In genomic region chr10:102713814-102714620, GRCh38 we compare ENCODE assay signal across 1 cellular context.
TF ChIP-seq lines count a peak whose summit lies in the region.

Gene ARL3 (minus strand): TSS chr10:102714397. CDS start chr10:102714275, 122 bp downstream.

TF ChIP-seq in HepG2, 621 proteins besides CTCF, POLR2A, EP300 and RAD21 (continued from another document):
- TF ChIP-seq AFF4 (CRISPR knock-in tag; IDR thresholded peaks at IDR 0.05) (no peak), ZBTB8A (CRISPR knock-in tag; IDR thresholded peaks at IDR 0.05; ENCODE audit: borderline replicate concordance, low read depth) (no peak), TBX3 (IDR thresholded peaks at IDR 0.05; ENCODE audit: borderline replicate concordance) (0 out of 2 replicates have a peak, but pooled peaks have one; percentile 9), GABPB1 (CRISPR knock-in tag; IDR thresholded peaks at IDR 0.05) (peak; percentile 54; the same call in 1 of the 2 replicates), KLF9 (CRISPR knock-in tag; IDR thresholded peaks at IDR 0.05; ENCODE audit: low read depth) (no peak), FUBP1 (CRISPR knock-in tag; IDR thresholded peaks at IDR 0.05; ENCODE audit: borderline replicate concordance) (no peak), RBAK (CRISPR knock-in tag; IDR thresholded peaks at IDR 0.05) (no peak), CBX2 (IDR thresholded peaks at IDR 0.05; ENCODE audit: low read depth, low read length) (no peak), CBX2 (CRISPR knock-in tag; IDR thresholded peaks at IDR 0.05; ENCODE audit: low read depth) (no peak), MLLT10 (CRISPR knock-in tag; IDR thresholded peaks at IDR 0.05) (no peak), ZNF451 (CRISPR knock-in tag; IDR thresholded peaks at IDR 0.05) (0 out of 2 replicates have a peak, but pooled peaks have one; percentile 48), PCBP1 (IDR thresholded peaks at IDR 0.05; ENCODE audit: borderline replicate concordance, low read depth, low read length) (peak; percentile 78; the same call in 1 of the 2 replicates), ZNF142 (CRISPR knock-in tag; IDR thresholded peaks at IDR 0.05) (no peak), FOXJ3 (CRISPR knock-in tag; IDR thresholded peaks at IDR 0.05; ENCODE audit: borderline replicate concordance) (no peak), ZFP82 (CRISPR knock-in tag; IDR thresholded peaks at IDR 0.05; ENCODE audit: borderline replicate concordance) (no peak), SNAI1 (CRISPR knock-in tag; IDR thresholded peaks at IDR 0.05; ENCODE audit: borderline replicate concordance) (peak; percentile 52; the same call in 1 of the 2 replicates)
